Comparison of ENCODE assay signal across 26 cellular contexts in genomic region chr2:193836424-193836823, GRCh38.
"Had no signal": no experiment of that assay in that cellular context is flagged by ENCODE, and none has a peak within 500 bp of the region (broad histone marks: within the 10 kb centered on the region; RNA-seq: fewer than 3 reads in every experiment).

No MANE protein-coding gene starts in this region.

- H3K36me3 Mint-ChIP-seq: activated naive CD4-positive, alpha-beta T cell treated with anti-CD3 and anti-CD28 coated beads, Interleukin-2, amount 50 U/mL, for 72 hours had no signal

- H2AFZ ChIP-seq: hepatocyte had no signal

- H3K27ac ChIP-seq: body of pancreas, colonic mucosa, gastroesophageal sphincter, hepatocyte, neutrophil, pancreas, psoas muscle, suprapubic skin, tibial artery had no signal

- H3K9me3 Mint-ChIP-seq: T-helper 2 cell treated with Interferon-gamma antibody and Interleukin-4, amounts not matched to agents 5 μg/mL and 100 μg/mL, for 36 hours had no signal

- H3K27me3 ChIP-seq: body of pancreas, colonic mucosa, gastroesophageal sphincter, hepatocyte, neutrophil, pancreas, suprapubic skin, tibial artery had no signal

- H3K4me1 ChIP-seq: body of pancreas, colonic mucosa, gastroesophageal sphincter, pancreas, psoas muscle, suprapubic skin had no signal

- H3K4me3 ChIP-seq: body of pancreas, colonic mucosa, gastroesophageal sphincter, hepatocyte, pancreas, psoas muscle, suprapubic skin, tibial artery had no signal

- H3K79me2 ChIP-seq: hepatocyte had no signal

- H3K36me3 ChIP-seq: colonic mucosa, gastroesophageal sphincter, neutrophil, pancreas, suprapubic skin, tibial artery had no signal

- H3K4me2 ChIP-seq: hepatocyte had no signal

- H3K27ac Mint-ChIP-seq: activated naive CD4-positive, alpha-beta T cell treated with anti-CD3 and anti-CD28 coated beads, Interleukin-2, amount 50 U/mL, for 72 hours; activated T-cell treated with anti-CD3 and anti-CD28 coated beads, Interleukin-2, amount 50 U/mL, for 72 hours; nephron; T-helper 2 cell treated with Interferon-gamma antibody and Interleukin-4, amounts not matched to agents 5 μg/mL and 100 μg/mL, for 36 hours had no signal

- DNase-seq: activated CD4-positive, alpha-beta T cell treated with anti-CD3 and anti-CD28 coated beads for 4 hours; activated CD4-positive, alpha-beta T cell treated with anti-CD3 and anti-CD28 coated beads, Interleukin-2, amount 50 U/mL, for 4 hours; activated naive CD4-positive, alpha-beta T cell; activated T-cell treated with anti-CD3 and anti-CD28 coated beads for 4 hours; activated T-cell treated with anti-CD3 and anti-CD28 coated beads, Interleukin-2, amount 50 U/mL, for 72 hours; anterior cingulate cortex; body of pancreas; colonic mucosa; effector CD8-positive, alpha-beta T cell; erythroblast; left cardiac atrium; left ventricle myocardium superior; psoas muscle; stimulated activated CD4-positive, alpha-beta T cell treated with anti-CD3 and anti-CD28 coated beads, Interleukin-15, amount 100 ng/mL, for 24 hours; stimulated activated CD4-positive, alpha-beta T cell treated with anti-CD3 and anti-CD28 coated beads, Interleukin-2, amount 100 ng/mL, for 24 hours; stimulated activated naive CD4-positive, alpha-beta T cell; T-helper 1 cell; tibial artery had no signal

- H3K4me3 Mint-ChIP-seq: activated T-cell treated with anti-CD3 and anti-CD28 coated beads, Interleukin-2, amount 50 U/mL, for 72 hours; nephron; T-helper 2 cell treated with Interferon-gamma antibody and Interleukin-4, amounts not matched to agents 5 μg/mL and 100 μg/mL, for 36 hours had no signal

- H3K9me3 ChIP-seq: body of pancreas, colonic mucosa, neutrophil, pancreas, psoas muscle, suprapubic skin, tibial artery had no signal

- ATAC-seq: activated naive CD4-positive, alpha-beta T cell treated with anti-CD3 and anti-CD28 coated beads, Interleukin-2, amount 50 U/mL, for 72 hours; activated T-cell treated with anti-CD3 and anti-CD28 coated beads, Interleukin-2, amount 50 U/mL, for 72 hours; body of pancreas; gastroesophageal sphincter; left cardiac atrium; left ventricle myocardium superior; pancreas; psoas muscle had no signal
